In genomic region chr5:188488-189481, GRCh38 we compare ENCODE assay signal across 8 cellular contexts. TPM values are rescaled to one million over a fixed set of nuclear protein-coding genes. Genes with fewer than 3 reads are reported as not detected.
A peak's percentile ranks its signal among the peaks of the same experiment; 100 is the strongest.
DNase-seq lines count a peak whose midpoint lies in the region; ATAC-seq and TF ChIP-seq lines count a peak whose summit lies in the region.

No MANE protein-coding gene starts in this region.

- DNase-seq in CD1c-positive myeloid dendritic cell (ENCODE audit: extremely low spot score) = peak; percentile 84
- DNase-seq in NCI-H526 treated with DMSO at 0.1 percent for 48 hours (lab: John Stamatoyannopoulos, UW) = peak; percentile 71
- peak; percentile 93 to 94 for DNase-seq in activated CD4-positive, alpha-beta T cell treated with anti-CD3 and anti-CD28 coated beads, Interleukin-2, amount 50 U/mL, for 48 hours
- peak; percentile 74 to 88 (median 81) for DNase-seq in dorsolateral prefrontal cortex
- DNase-seq in lower lobe of right lung = peak; percentile 91
- DNase-seq in stimulated activated CD4-positive, alpha-beta T cell treated with anti-CD3 and anti-CD28 coated beads, TNF-alpha, amount 100 ng/mL, for 24 hours (ENCODE audit: low read depth in 3 of 3) = peak; percentile 77 to 89 (median 81)

- TF ChIP-seq CTCF in dorsolateral prefrontal cortex (IDR thresholded peaks at IDR 0.05 in 54 of 56, conservative IDR thresholded peaks at IDR 0.05 in 2 of 56; ENCODE audit: low read depth in 1 of 56, partially characterized antibody in 56 of 56) = peak; percentile 46 to 93 (median 87)
- peak; percentile 98 for TF ChIP-seq CTCF in lower lobe of right lung (IDR thresholded peaks at IDR 0.05)

- peaks cover 16% of the 10 kb centered on the region for H3K4me1 ChIP-seq in lower lobe of right lung

- peak; percentile 72 for ATAC-seq in GM19328 (IDR thresholded peaks at IDR 0.05; ENCODE audit: unreplicated experiment)
- peak; percentile 82 for ATAC-seq in HG03442 (IDR thresholded peaks at IDR 0.05; ENCODE audit: unreplicated experiment)
- peak; percentile 91 to 92 for ATAC-seq in lower lobe of right lung

- H3K27me3 ChIP-seq in dorsolateral prefrontal cortex (peaks cover 0 to 15% (median 0%) of the 10 kb centered on the region in 45 donors), lower lobe of right lung (ENCODE audit: low read depth) (peaks cover 10% of the 10 kb centered on the region)

- H3K4me3 ChIP-seq in dorsolateral prefrontal cortex (peak overlapping the region in 51 of 59 donors; percentile 0 to 58 (median 31)), lower lobe of right lung (peak overlapping the region; percentile 31)

- no peaks in the 10 kb centered on the region for H3K9me3 ChIP-seq in lower lobe of right lung

- H3K27ac ChIP-seq in dorsolateral prefrontal cortex = no peak overlapping the region
- no peak overlapping the region for H3K27ac ChIP-seq in lower lobe of right lung

- H3K36me3 ChIP-seq in lower lobe of right lung = no peaks in the 10 kb centered on the region

- intact Hi-C loops in dorsolateral prefrontal cortex (cut with DNase I) (no loop called here), lower lobe of right lung (cut with DNase I) (no loop called here)

RNA-seq across cellular contexts. Expression of gene LRRC14B, which starts 2.5 kb away (rescaled TPM):
- total RNA-seq in dorsolateral prefrontal cortex (under 1 TPM in 35 of 120 experiments, not detected in 85; 0.24 to 0.82 (median 0.41) TPM), lower lobe of right lung (not detected)

RNA-seq across cellular contexts. Expression of gene CCDC127, which starts 29.2 kb away (rescaled TPM):
- total RNA-seq in dorsolateral prefrontal cortex (10 to 100 TPM in 91 of 120 experiments, 1 to 10 TPM in 29; 6.3 to 19.1 (median 11.6) TPM), lower lobe of right lung (4.9 TPM)

RNA-seq across cellular contexts. Expression of gene SDHA, which starts 29.3 kb away (rescaled TPM):
- total RNA-seq in dorsolateral prefrontal cortex (100 to 1,000 TPM; 112 to 251 (median 177) TPM), lower lobe of right lung (89.6 TPM)
